In the genomic region with DNA sequence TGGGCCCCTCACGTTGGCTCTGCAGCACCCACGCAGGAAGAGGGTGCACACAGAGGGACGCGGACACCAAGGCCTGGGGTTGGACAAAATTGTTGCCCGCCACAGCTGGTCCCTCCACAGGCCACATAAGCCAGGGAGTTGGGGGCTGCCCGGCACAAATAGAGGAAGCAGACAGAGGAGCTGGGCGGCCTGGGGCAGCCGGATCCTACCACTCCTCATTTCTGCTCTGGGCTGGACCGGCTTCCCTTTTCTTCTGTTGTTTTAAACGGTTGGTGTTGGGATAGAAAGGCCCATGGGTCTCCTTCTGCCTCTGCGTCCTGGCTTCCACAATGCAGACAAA, we compare ENCODE assay signal across 16 cellular contexts. TPM values are rescaled to one million over a fixed set of nuclear protein-coding genes. Genes with fewer than 3 reads are reported as not detected.
A peak's percentile ranks its signal among the peaks of the same experiment; 100 is the strongest.
DNase-seq lines count a peak whose midpoint lies in the region; ATAC-seq and TF ChIP-seq lines count a peak whose summit lies in the region.
"Had no signal": no experiment of that assay in that cellular context is flagged by ENCODE, and none has a peak within 500 bp of the region (broad histone marks: within the 10 kb centered on the region; RNA-seq: fewer than 3 reads in every experiment).

No MANE protein-coding gene starts in this region.

- H3K27me3 Mint-ChIP-seq in immature natural killer cell (ENCODE audit: low read depth in 3 of 3), result peaks cover 2 to 8% (median 7%) of the 10 kb centered on the region in 3 donors
- H3K27me3 Mint-ChIP-seq in stimulated activated naive CD8-positive, alpha-beta T cell treated with anti-CD3 and anti-CD28 coated beads, Interleukin-15, amount 100 ng/mL, for 72 hours, result peaks cover 64% of the 10 kb centered on the region

- TF ChIP-seq POLR2A in esophagus squamous epithelium (IDR thresholded peaks at IDR 0.05), result no peak

- H3K27ac ChIP-seq in AG04450 (ENCODE audit: low read depth, low read length), result peak overlapping the region; percentile 52
- peak overlapping the region in 3 of 4 donors; percentile 58 to 87 (median 84) for H3K27ac ChIP-seq in esophagus squamous epithelium
- peak overlapping the region; percentile 75 for H3K27ac ChIP-seq in psoas muscle
- H3K27ac ChIP-seq: ovary had no signal

- H3K9me3 ChIP-seq in AG04450 (ENCODE audit: control insufficient read depth, insufficient read depth, low read length) (no peaks in the 10 kb centered on the region; the same call in 1 of the 2 replicates), esophagus squamous epithelium (no peaks in the 10 kb centered on the region), psoas muscle (no peaks in the 10 kb centered on the region)
- H3K9me3 ChIP-seq: colonic mucosa, ovary, thoracic aorta had no signal

- no peak for ATAC-seq in psoas muscle
- no peak for ATAC-seq in HG03469 (IDR thresholded peaks at IDR 0.05; ENCODE audit: unreplicated experiment)
- ATAC-seq in stimulated activated naive CD8-positive, alpha-beta T cell treated with anti-CD3 and anti-CD28 coated beads, Interleukin-15, amount 100 ng/mL, for 72 hours, result no peak

- CTCF ChIA-PET in AG04450 (lab: Charles Lee), result interaction anchor here (1.5 kb wide), 1 partner anchor 314 kb away, joined by 4 read pairs; no protein-coding TSS in a partner anchor

- POLR2A ChIA-PET in AG04450 (lab: Yijun Ruan, JAX), result interaction anchor here (0.6 to 3.1 kb wide), 4 partner anchors 10 to 768 kb away, joined by 3 to 15 read pairs (median 3); no protein-coding TSS in a partner anchor

- H3K27ac Mint-ChIP-seq in immature natural killer cell, result no peak overlapping the region
- H3K27ac Mint-ChIP-seq in stimulated activated naive CD8-positive, alpha-beta T cell treated with anti-CD3 and anti-CD28 coated beads, Interleukin-15, amount 100 ng/mL, for 72 hours, result no peak overlapping the region
- H3K27ac Mint-ChIP-seq: activated naive CD4-positive, alpha-beta T cell treated with anti-CD3 and anti-CD28 coated beads, Interleukin-2, amount 50 U/mL, for 24 hours had no signal

- peaks cover 10 to 12% of the 10 kb centered on the region in 2 donors for H3K4me1 Mint-ChIP-seq in immature natural killer cell
- H3K4me1 Mint-ChIP-seq in stimulated activated naive CD8-positive, alpha-beta T cell treated with anti-CD3 and anti-CD28 coated beads, Interleukin-15, amount 100 ng/mL, for 72 hours, result peaks cover 27% of the 10 kb centered on the region

- no peak overlapping the region for H3K4me3 Mint-ChIP-seq in immature natural killer cell
- no peak overlapping the region for H3K4me3 Mint-ChIP-seq in stimulated activated naive CD8-positive, alpha-beta T cell treated with anti-CD3 and anti-CD28 coated beads, Interleukin-15, amount 100 ng/mL, for 72 hours
- H3K4me3 Mint-ChIP-seq: activated naive CD4-positive, alpha-beta T cell treated with anti-CD3 and anti-CD28 coated beads, Interleukin-2, amount 50 U/mL, for 24 hours had no signal

- intact Hi-C loops in esophagus squamous epithelium (cut with DNase I), result no loop called here
- intact Hi-C loops in psoas muscle (cut with DNase I), result loop anchor here in 1 of 2 donors (5.0 to 10.0 kb wide), 4 partner anchors 47 to 340 kb away; a partner anchor contains a TSS

- no peaks in the 10 kb centered on the region for H3K36me3 Mint-ChIP-seq in immature natural killer cell
- H3K36me3 Mint-ChIP-seq: activated naive CD4-positive, alpha-beta T cell treated with anti-CD3 and anti-CD28 coated beads, Interleukin-2, amount 50 U/mL, for 24 hours had no signal

- peaks cover 18 to 76% (median 23%) of the 10 kb centered on the region in 3 donors for H3K4me1 ChIP-seq in esophagus squamous epithelium
- peaks cover 33% of the 10 kb centered on the region for H3K4me1 ChIP-seq in psoas muscle

- no peaks in the 10 kb centered on the region for H3K9me3 Mint-ChIP-seq in immature natural killer cell
- no peaks in the 10 kb centered on the region for H3K9me3 Mint-ChIP-seq in stimulated activated naive CD8-positive, alpha-beta T cell treated with anti-CD3 and anti-CD28 coated beads, Interleukin-15, amount 100 ng/mL, for 72 hours
- H3K9me3 Mint-ChIP-seq: activated naive CD4-positive, alpha-beta T cell treated with anti-CD3 and anti-CD28 coated beads, Interleukin-2, amount 50 U/mL, for 24 hours had no signal

- TF ChIP-seq CTCF in AG04450 (IDR thresholded peaks at IDR 0.05; ENCODE audit: low read depth, low read length) (no peak), esophagus squamous epithelium (IDR thresholded peaks at IDR 0.05) (no peak), psoas muscle (IDR thresholded peaks at IDR 0.05) (no peak)

- H3K4me3 ChIP-seq in AG04450 (ENCODE audit: low read depth, low read length) (no peak overlapping the region), esophagus squamous epithelium (peak overlapping the region in 1 of 4 donors; percentile 12), psoas muscle (no peak overlapping the region)
- H3K4me3 ChIP-seq: colonic mucosa, ovary, thoracic aorta had no signal

- H3K36me3 ChIP-seq in esophagus squamous epithelium (no peaks in the 10 kb centered on the region), psoas muscle (ENCODE audit: insufficient read depth in 1 of 2, low read depth in 1 of 2) (no peaks in the 10 kb centered on the region)
- H3K36me3 ChIP-seq: colonic mucosa, ovary, thoracic aorta had no signal

- H3K27me3 ChIP-seq in AG04450 (ENCODE audit: control insufficient read depth, insufficient read depth, low read length) (no peaks in the 10 kb centered on the region), esophagus squamous epithelium (no peaks in the 10 kb centered on the region), psoas muscle (ENCODE audit: insufficient read depth in 3 of 3, low read length in 2 of 3) (peaks cover 0 to 3% (median 2%) of the 10 kb centered on the region in 3 donors)
- H3K27me3 ChIP-seq: colonic mucosa, ovary had no signal

- 61 to 81% methylated on average over 6 to 11 of the region's 11 CpGs for WGBS in esophagus squamous epithelium, 2 donors
- 53 to 56% (median 54%) methylated on average over 8 to 11 of the region's 11 CpGs for WGBS in psoas muscle, 3 donors

- DNase-seq in AG04450 (ENCODE audit: low read depth, low spot score) (no peak), NOMO-1 treated with dmso at 0.1 percent for 144 hours (lab: John Stamatoyannopoulos, UW; ENCODE audit: unreplicated experiment) (peak; percentile 48), esophagus squamous epithelium (lab: John Stamatoyannopoulos, UW) (no peak), psoas muscle (peak in 1 of 2 donors; percentile 58), hippocampal formation (lab: John Stamatoyannopoulos, UW) (no peak), immature natural killer cell (no peak)
- DNase-seq in stimulated activated naive CD8-positive, alpha-beta T cell treated with anti-CD3 and anti-CD28 coated beads, Interleukin-15, amount 100 ng/mL, for 72 hours, result no peak
- DNase-seq: GDM1, NCI-H748 treated with DMSO at 0.1 percent for 48 hours, ovary had no signal

RNA-seq across cellular contexts. Expression of a gene that starts 36.4 kb away (rescaled TPM):
- not detected in 2 replicates for polyA plus RNA-seq in AG04450 (2011; rRNA removed)
- polyA minus RNA-seq in AG04450 (2011; rRNA and poly(A)+ RNA removed), result not detected in 2 replicates
- not detected for total RNA-seq in esophagus squamous epithelium
- total RNA-seq in psoas muscle, result not detected
- under 1 TPM in 1 of 3 donors, not detected in 2; 0.03 TPM for polyA plus RNA-seq in psoas muscle
- not detected for polyA plus RNA-seq in immature natural killer cell
- total RNA-seq: colonic mucosa, fibroblast of villous mesenchyme, ovary, thoracic aorta had no signal
- polyA plus RNA-seq: BJ, ovary had no signal
